26 cellular contexts compared by ENCODE assay signal in genomic region chr16:24683847-24684493, GRCh38.
"Had no signal": no experiment of that assay in that cellular context is flagged by ENCODE, and none has a peak within 500 bp of the region (broad histone marks: within the 10 kb centered on the region; RNA-seq: fewer than 3 reads in every experiment).

No MANE protein-coding gene starts in this region.

- H3K9me3 Mint-ChIP-seq: activated naive CD8-positive, alpha-beta T cell treated with anti-CD3 and anti-CD28 coated beads for 36 hours; activated T-cell treated with anti-CD3 and anti-CD28 coated beads, Interleukin-2, amount 50 U/mL, for 72 hours; natural killer cell treated with Interleukin-12 subunit alpha and Interleukin-12 subunit beta and Interleukin-15 and Interleukin-18, amount 100 ng/mL, for 72 hours had no signal

- H3K27ac Mint-ChIP-seq: activated naive CD8-positive, alpha-beta T cell treated with anti-CD3 and anti-CD28 coated beads for 36 hours; activated T-cell treated with anti-CD3 and anti-CD28 coated beads, Interleukin-2, amount 50 U/mL, for 72 hours; natural killer cell treated with Interleukin-12 subunit alpha and Interleukin-12 subunit beta and Interleukin-15 and Interleukin-18, amount 100 ng/mL, for 72 hours had no signal

- H3K27me3 Mint-ChIP-seq: brain had no signal

- FAIRE-seq: pancreas, small intestine had no signal

- DNase-seq: activated CD4-positive, alpha-beta T cell treated with anti-CD3 and anti-CD28 coated beads for 4 hours; activated CD4-positive, alpha-beta T cell treated with anti-CD3 and anti-CD28 coated beads, Interleukin-2, amount 50 U/mL, for 4 hours; activated effector memory CD4-positive, alpha-beta T cell treated with Interleukin-2 at 50 U/mL for 16 hours; activated naive CD4-positive, alpha-beta T cell treated with Interleukin-2 at 50 U/mL for 16 hours; activated naive CD8-positive, alpha-beta T cell treated with anti-CD3 and anti-CD28 coated beads for 36 hours; activated T-cell treated with anti-CD3 and anti-CD28 coated beads for 4 hours; activated T-cell treated with anti-CD3 and anti-CD28 coated beads, Interleukin-2, amount 50 U/mL, for 72 hours; adrenal gland; aorta; esophagus squamous epithelium; foreskin melanocyte; left ventricle myocardium inferior; mucosa of descending colon; pancreas; retina; sigmoid colon; small intestine; stimulated activated naive CD4-positive, alpha-beta T cell; tibial artery had no signal

- H3K4me1 ChIP-seq: prostate gland had no signal

- H3K36me3 Mint-ChIP-seq: activated naive CD8-positive, alpha-beta T cell treated with anti-CD3 and anti-CD28 coated beads for 36 hours; natural killer cell treated with Interleukin-12 subunit alpha and Interleukin-12 subunit beta and Interleukin-15 and Interleukin-18, amount 100 ng/mL, for 72 hours had no signal

- H3K4me1 Mint-ChIP-seq: activated naive CD8-positive, alpha-beta T cell treated with anti-CD3 and anti-CD28 coated beads for 36 hours had no signal

- H3K27ac ChIP-seq: adrenal gland, cardiac muscle cell, esophagus squamous epithelium, left ventricle myocardium inferior, neutrophil, pancreas, prostate gland, suprapubic skin had no signal

- H3K4me3 Mint-ChIP-seq: activated naive CD8-positive, alpha-beta T cell treated with anti-CD3 and anti-CD28 coated beads for 36 hours; activated T-cell treated with anti-CD3 and anti-CD28 coated beads, Interleukin-2, amount 50 U/mL, for 72 hours; brain; natural killer cell treated with Interleukin-12 subunit alpha and Interleukin-12 subunit beta and Interleukin-15 and Interleukin-18, amount 100 ng/mL, for 72 hours had no signal

- H3K27me3 ChIP-seq: adrenal gland, cardiac muscle cell, esophagus squamous epithelium, pancreas, sigmoid colon, suprapubic skin, tibial artery had no signal

- ATAC-seq: activated T-cell treated with anti-CD3 and anti-CD28 coated beads, Interleukin-2, amount 50 U/mL, for 72 hours; mucosa of descending colon; natural killer cell treated with Interleukin-12 subunit alpha and Interleukin-12 subunit beta and Interleukin-15 and Interleukin-18, amount 100 ng/mL, for 72 hours; pancreas had no signal

- H3K36me3 ChIP-seq: adrenal gland, cardiac muscle cell, esophagus squamous epithelium, left ventricle myocardium inferior, neutrophil, pancreas, prostate gland, sigmoid colon, suprapubic skin, tibial artery had no signal

- H3K9me3 ChIP-seq: adrenal gland, esophagus squamous epithelium, left ventricle myocardium inferior, mucosa of descending colon, neutrophil, pancreas, prostate gland, sigmoid colon, suprapubic skin, tibial artery had no signal

- H3K4me3 ChIP-seq: adrenal gland, cardiac muscle cell, esophagus squamous epithelium, left ventricle myocardium inferior, lung, mucosa of descending colon, pancreas, prostate gland, sigmoid colon, suprapubic skin, tibial artery had no signal
